1 cellular context compared by ENCODE assay signal in the genomic region with DNA sequence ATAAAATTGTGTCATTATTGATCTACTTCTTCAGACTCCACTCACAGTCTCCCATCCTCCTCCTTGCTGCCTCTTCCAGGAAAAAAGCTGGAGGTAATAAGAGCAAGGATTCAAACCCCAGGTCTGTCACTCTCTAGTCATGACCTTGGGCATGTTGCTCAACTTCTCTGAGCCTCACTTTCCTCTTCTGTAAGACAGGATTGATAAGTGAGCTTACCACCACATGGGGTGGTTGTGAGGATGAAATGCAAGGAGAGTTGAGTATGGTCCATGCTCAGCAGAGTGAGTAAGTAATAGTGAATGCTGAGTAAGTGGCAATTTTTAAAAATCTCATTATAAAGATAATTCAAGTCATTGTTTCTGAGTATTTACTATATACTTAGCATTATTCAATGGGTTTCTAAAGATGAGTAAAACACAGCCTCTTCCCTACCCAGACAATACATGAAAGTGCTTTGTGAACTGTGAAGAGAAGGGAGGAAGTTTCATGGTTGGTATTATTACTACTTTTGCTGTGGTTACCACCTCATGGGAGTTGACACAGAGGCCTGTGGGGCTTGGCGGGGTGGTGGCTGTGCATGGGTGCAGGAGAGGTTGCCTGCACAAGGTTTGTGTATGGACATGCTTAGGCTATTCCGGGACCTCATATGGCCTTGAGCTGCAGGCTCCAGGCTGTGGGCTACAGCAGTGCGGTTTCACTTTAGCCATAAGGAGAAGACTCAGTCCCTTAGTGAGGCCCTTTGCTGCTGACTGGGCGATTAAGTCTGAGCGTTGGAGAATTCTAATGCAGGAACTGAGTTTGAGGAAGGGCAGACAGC.
TF ChIP-seq lines count a peak whose summit lies in the region.

No MANE protein-coding gene starts in this region.

TF ChIP-seq in GM12878, 131 proteins besides CTCF, POLR2A, EP300 and RAD21 (continued from another document):
- TF ChIP-seq, protein P1, sequence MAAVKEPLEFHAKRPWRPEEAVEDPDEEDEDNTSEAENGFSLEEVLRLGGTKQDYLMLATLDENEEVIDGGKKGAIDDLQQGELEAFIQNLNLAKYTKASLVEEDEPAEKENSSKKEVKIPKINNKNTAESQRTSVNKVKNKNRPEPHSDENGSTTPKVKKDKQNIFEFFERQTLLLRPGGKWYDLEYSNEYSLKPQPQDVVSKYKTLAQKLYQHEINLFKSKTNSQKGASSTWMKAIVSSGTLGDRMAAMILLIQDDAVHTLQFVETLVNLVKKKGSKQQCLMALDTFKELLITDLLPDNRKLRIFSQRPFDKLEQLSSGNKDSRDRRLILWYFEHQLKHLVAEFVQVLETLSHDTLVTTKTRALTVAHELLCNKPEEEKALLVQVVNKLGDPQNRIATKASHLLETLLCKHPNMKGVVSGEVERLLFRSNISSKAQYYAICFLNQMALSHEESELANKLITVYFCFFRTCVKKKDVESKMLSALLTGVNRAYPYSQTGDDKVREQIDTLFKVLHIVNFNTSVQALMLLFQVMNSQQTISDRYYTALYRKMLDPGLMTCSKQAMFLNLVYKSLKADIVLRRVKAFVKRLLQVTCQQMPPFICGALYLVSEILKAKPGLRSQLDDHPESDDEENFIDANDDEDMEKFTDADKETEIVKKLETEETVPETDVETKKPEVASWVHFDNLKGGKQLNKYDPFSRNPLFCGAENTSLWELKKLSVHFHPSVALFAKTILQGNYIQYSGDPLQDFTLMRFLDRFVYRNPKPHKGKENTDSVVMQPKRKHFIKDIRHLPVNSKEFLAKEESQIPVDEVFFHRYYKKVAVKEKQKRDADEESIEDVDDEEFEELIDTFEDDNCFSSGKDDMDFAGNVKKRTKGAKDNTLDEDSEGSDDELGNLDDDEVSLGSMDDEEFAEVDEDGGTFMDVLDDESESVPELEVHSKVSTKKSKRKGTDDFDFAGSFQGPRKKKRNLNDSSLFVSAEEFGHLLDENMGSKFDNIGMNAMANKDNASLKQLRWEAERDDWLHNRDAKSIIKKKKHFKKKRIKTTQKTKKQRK (IDR thresholded peaks at IDR 0.05; ENCODE audit: low read depth, low read length), result no peak
- no peak for TF ChIP-seq E2F8 (IDR thresholded peaks at IDR 0.05; ENCODE audit: low read depth, partially characterized antibody)
- peak; percentile 29 for TF ChIP-seq MEF2B (IDR thresholded peaks at IDR 0.05; ENCODE audit: partially characterized antibody, poor library complexity, severe bottlenecking)
- TF ChIP-seq FOXK2 (IDR thresholded peaks at IDR 0.05), result no peak
- peak; percentile 76 for TF ChIP-seq RUNX3 (IDR thresholded peaks at IDR 0.05; ENCODE audit: low read length)
- TF ChIP-seq ZNF687 (IDR thresholded peaks at IDR 0.05), result no peak
- no peak for TF ChIP-seq MTA2 (IDR thresholded peaks at IDR 0.05; ENCODE audit: low read depth)
- no peak for TF ChIP-seq NKRF (conservative IDR thresholded peaks at IDR 0.05)
- no peak for TF ChIP-seq RCOR1 (conservative IDR thresholded peaks at IDR 0.05; ENCODE audit: low read depth, low read length)
- peak; percentile 53; the same call in 1 of the 2 replicates for TF ChIP-seq TCF7 (IDR thresholded peaks at IDR 0.05; ENCODE audit: borderline replicate concordance)
- no peak for TF ChIP-seq BHLHE40 (IDR thresholded peaks at IDR 0.05; ENCODE audit: borderline replicate concordance in 1 of 2, low read depth in 2 of 2, low read length in 1 of 2)
- TF ChIP-seq IKZF2 (IDR thresholded peaks at IDR 0.05), result peak in 1 of 2 experiments; percentile 37; a peak in 1 of 4 replicates
- TF ChIP-seq, protein P2, sequence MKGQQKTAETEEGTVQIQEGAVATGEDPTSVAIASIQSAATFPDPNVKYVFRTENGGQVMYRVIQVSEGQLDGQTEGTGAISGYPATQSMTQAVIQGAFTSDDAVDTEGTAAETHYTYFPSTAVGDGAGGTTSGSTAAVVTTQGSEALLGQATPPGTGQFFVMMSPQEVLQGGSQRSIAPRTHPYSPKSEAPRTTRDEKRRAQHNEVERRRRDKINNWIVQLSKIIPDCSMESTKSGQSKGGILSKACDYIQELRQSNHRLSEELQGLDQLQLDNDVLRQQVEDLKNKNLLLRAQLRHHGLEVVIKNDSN (IDR thresholded peaks at IDR 0.05; ENCODE audit: borderline replicate concordance, extremely low read length, insufficient read depth, low read depth, low read length), result no peak
